12 cellular contexts compared by ENCODE assay signal in genomic region chr6:142356271-142356938, GRCh38. TPM values are rescaled to one million over a fixed set of nuclear protein-coding genes. Genes with fewer than 3 reads are reported as not detected.
DNase-seq lines count a peak whose midpoint lies in the region; ATAC-seq lines count a peak whose summit lies in the region.
"Had no signal": no experiment of that assay in that cellular context is flagged by ENCODE, and none has a peak within 500 bp of the region (broad histone marks: within the 10 kb centered on the region; RNA-seq: fewer than 3 reads in every experiment).

No MANE protein-coding gene starts in this region.

- H3K27ac Mint-ChIP-seq in activated naive CD8-positive, alpha-beta T cell treated with anti-CD3 and anti-CD28 coated beads for 36 hours = peak overlapping the region; percentile 79

- ATAC-seq in GM19328 (IDR thresholded peaks at IDR 0.05; ENCODE audit: unreplicated experiment) (no peak), aorta (ENCODE audit: low FRiP score) (no peak)

- no peaks in the 10 kb centered on the region for H3K9me3 ChIP-seq in mesenchymal stem cell (ENCODE audit: control insufficient read depth, low read length)
- no peaks in the 10 kb centered on the region for H3K9me3 ChIP-seq in aorta (ENCODE audit: control insufficient read depth, low read length)
- H3K9me3 ChIP-seq: SJCRH30 had no signal

- no peaks in the 10 kb centered on the region for H3K36me3 Mint-ChIP-seq in activated naive CD8-positive, alpha-beta T cell treated with anti-CD3 and anti-CD28 coated beads for 36 hours

- H3K36me3 ChIP-seq in ACC112 (ENCODE audit: insufficient read depth, low read length) (no peaks in the 10 kb centered on the region), mesenchymal stem cell (ENCODE audit: control insufficient read depth in 1 of 2, insufficient read depth in 2 of 2, low read depth in 1 of 2, low read length in 2 of 2) (no peaks in the 10 kb centered on the region), aorta (ENCODE audit: control insufficient read depth in 1 of 2, insufficient read depth in 2 of 2, low read length in 1 of 2) (no peaks in the 10 kb centered on the region)
- H3K36me3 ChIP-seq: SJCRH30 had no signal

- H3K27ac ChIP-seq in ACC112 (ENCODE audit: low read depth, low read length) (peak overlapping the region; percentile 42; the same call in 1 of the 2 replicates), mesenchymal stem cell (ENCODE audit: low read length, poor library complexity, severe bottlenecking) (no peak overlapping the region), aorta (ENCODE audit: low read depth in 1 of 2, low read length in 2 of 2) (no peak overlapping the region)
- H3K27ac ChIP-seq: coronary artery, SJCRH30 had no signal

- no peak overlapping the region for H4K91ac ChIP-seq in mesenchymal stem cell (ENCODE audit: low read length)

- H3K79me1 ChIP-seq in mesenchymal stem cell (replicated peaks; ENCODE audit: low read length, poor library complexity, severe bottlenecking) = no peaks in the 10 kb centered on the region

- peak overlapping the region in 1 of 2 experiments; percentile 67 for H3K4ac ChIP-seq in mesenchymal stem cell (ENCODE audit: low read depth in 1 of 2, low read length in 2 of 2)

- H3K4me3 ChIP-seq in ACC112 (ENCODE audit: low read depth, low read length) (0 out of 2 replicates have a peak overlapping the region, but pooled peaks have one; percentile 9), mesenchymal stem cell (ENCODE audit: insufficient read depth in 1 of 2, low read depth in 1 of 2, low read length in 2 of 2) (peak overlapping the region in 1 of 2 experiments; percentile 3), aorta (ENCODE audit: low read length in 2 of 2) (no peak overlapping the region)
- H3K4me3 ChIP-seq: coronary artery, SJCRH30 had no signal

- no peak overlapping the region for H2AK5ac ChIP-seq in mesenchymal stem cell (ENCODE audit: low read length, severe bottlenecking)

- peak overlapping the region; percentile 50 for H3K4me3 Mint-ChIP-seq in activated naive CD8-positive, alpha-beta T cell treated with anti-CD3 and anti-CD28 coated beads for 36 hours

- peak overlapping the region in 1 of 2 experiments; percentile 38 for H3K18ac ChIP-seq in mesenchymal stem cell (ENCODE audit: low read depth in 1 of 2, low read length in 2 of 2)

- no peak overlapping the region for H2BK12ac ChIP-seq in mesenchymal stem cell (ENCODE audit: low read length in 2 of 2)

- peak overlapping the region; percentile 54 for H4K8ac ChIP-seq in mesenchymal stem cell (ENCODE audit: low read length)

- H3K23ac ChIP-seq in mesenchymal stem cell (ENCODE audit: low read length in 2 of 2) = no peak overlapping the region

- DNase-seq in HCEC 1CT (peak; percentile 17), mesenchymal stem cell (peak; percentile 71), NCI-H128 (lab: John Stamatoyannopoulos, UW; ENCODE audit: unreplicated experiment) (no peak), aorta (no peak), SW480 (ENCODE audit: low spot score) (no peak)
- peak; percentile 10 for DNase-seq in activated naive CD8-positive, alpha-beta T cell treated with anti-CD3 and anti-CD28 coated beads for 36 hours
- DNase-seq: DMS153, SJCRH30, small intestine had no signal

- intact Hi-C loops in aorta (cut with DNase I) = no loop called here

- peaks cover 16% of the 10 kb centered on the region for H3K4me1 ChIP-seq in ACC112 (ENCODE audit: control insufficient read depth, insufficient read depth, low read length, unreplicated experiment)
- H3K4me1 ChIP-seq in mesenchymal stem cell (ENCODE audit: control insufficient read depth, insufficient read depth, low read depth, low read length) = peaks cover 2% of the 10 kb centered on the region
- H3K4me1 ChIP-seq in aorta (ENCODE audit: control insufficient read depth in 1 of 2, insufficient read depth in 2 of 2, low read length in 2 of 2) = no peaks in the 10 kb centered on the region

- no peak overlapping the region for H3K4me2 ChIP-seq in mesenchymal stem cell (ENCODE audit: low read length, poor library complexity, severe bottlenecking)

- H3K4me1 Mint-ChIP-seq in activated naive CD8-positive, alpha-beta T cell treated with anti-CD3 and anti-CD28 coated beads for 36 hours = peaks cover 21% of the 10 kb centered on the region

- H3K27me3 ChIP-seq in ACC112 (ENCODE audit: insufficient read depth, low read length) (no peaks in the 10 kb centered on the region), mesenchymal stem cell (ENCODE audit: control insufficient read depth in 1 of 2, insufficient read depth in 1 of 2, low read length in 2 of 2) (no peaks in the 10 kb centered on the region), aorta (ENCODE audit: control insufficient read depth in 1 of 2, insufficient read depth in 2 of 2, low read length in 1 of 2) (no peaks in the 10 kb centered on the region)
- H3K27me3 ChIP-seq: SJCRH30 had no signal

- no peaks in the 10 kb centered on the region for H3K27me3 Mint-ChIP-seq in activated naive CD8-positive, alpha-beta T cell treated with anti-CD3 and anti-CD28 coated beads for 36 hours

- H3K14ac ChIP-seq in mesenchymal stem cell (ENCODE audit: low read length in 2 of 2) = no peak overlapping the region

- no peak overlapping the region for H2BK15ac ChIP-seq in mesenchymal stem cell (ENCODE audit: low read depth, poor library complexity, severe bottlenecking)

- H3K9ac ChIP-seq in mesenchymal stem cell (ENCODE audit: low read length) = peak overlapping the region; percentile 82

- H3K79me2 ChIP-seq in ACC112 (ENCODE audit: control insufficient read depth, insufficient read depth, low read length, unreplicated experiment) = no peaks in the 10 kb centered on the region

- WGBS in mesenchymal stem cell = 55% methylated on average over 2 of the region's 4 CpGs
- 62 to 66% methylated on average over 4 of the region's 4 CpGs for WGBS in aorta, 2 donors

- peak overlapping the region; percentile 49 for H2BK120ac ChIP-seq in mesenchymal stem cell (ENCODE audit: low read depth, low read length)

- H3K9me3 Mint-ChIP-seq in activated naive CD8-positive, alpha-beta T cell treated with anti-CD3 and anti-CD28 coated beads for 36 hours = no peaks in the 10 kb centered on the region

- H2BK5ac ChIP-seq in mesenchymal stem cell (ENCODE audit: low read depth, low read length, poor library complexity, severe bottlenecking) = no peak overlapping the region

- H2AFZ ChIP-seq in ACC112 (ENCODE audit: low read length, unreplicated experiment) = peak overlapping the region; percentile 55
- no peak overlapping the region for H2AFZ ChIP-seq in mesenchymal stem cell (ENCODE audit: low read depth, low read length)

RNA-seq across cellular contexts. Expression of gene ADGRG6, which starts 54.6 kb away (rescaled TPM):
- total RNA-seq in activated naive CD8-positive, alpha-beta T cell treated with anti-CD3 and anti-CD28 coated beads for 36 hours = 1 to 10 TPM; 1.5 to 2.4 TPM
- 32.6 TPM for polyA plus RNA-seq in mesenchymal stem cell (2013, experiment 1 of 2)
- polyA plus RNA-seq in mesenchymal stem cell (2013, experiment 2 of 2) = 33.3 TPM
- total RNA-seq in aorta = 10 to 100 TPM; 14.3 to 15.7 TPM
- 1 to 10 TPM in 1 of 2 donors, under 1 TPM in 1; 0.18 to 1.3 TPM for polyA plus RNA-seq in aorta

Comparison
In these comparisons a context has a peak if more than half of its experiments do, and no peak if none do; other contexts are left out.
1. DNase-seq: peak in HCEC 1CT (single experiment), activated naive CD8-positive, alpha-beta T cell treated with anti-CD3 and anti-CD28 coated beads for 36 hours (single experiment) and mesenchymal stem cell (single experiment); none in NCI-H128 (single experiment), aorta (0 of 2) and SW480 (single experiment).
2. RNA of gene ADGRG6, which starts 54.6 kb away (total RNA-seq): 14.3 to 15.7 TPM in aorta; 1.5 to 2.4 TPM in activated naive CD8-positive, alpha-beta T cell treated with anti-CD3 and anti-CD28 coated beads for 36 hours; every median in the first group is over 4 times any median in the second.